ENCODE assay signal across 12 cellular contexts in genomic region chr3:161043343-161044035, GRCh38.
DNase-seq lines count a peak whose midpoint lies in the region; ATAC-seq and TF ChIP-seq lines count a peak whose summit lies in the region.
"Had no signal": no experiment of that assay in that cellular context is flagged by ENCODE, and none has a peak within 500 bp of the region (broad histone marks: within the 10 kb centered on the region; RNA-seq: fewer than 3 reads in every experiment).

No MANE protein-coding gene starts in this region.

- H3K27me3 ChIP-seq in adipocyte (replicated peaks; ENCODE audit: control insufficient read depth, insufficient read depth, low read length): no peaks in the 10 kb centered on the region
- H3K27me3 ChIP-seq in heart left ventricle: no peaks in the 10 kb centered on the region
- H3K27me3 ChIP-seq in dorsolateral prefrontal cortex: no peaks in the 10 kb centered on the region
- no peaks in the 10 kb centered on the region for H3K27me3 ChIP-seq in HAP-1 (ENCODE audit: low read depth)
- H3K27me3 ChIP-seq: colonic mucosa had no signal

- H3K36me3 ChIP-seq in adipocyte (ENCODE audit: control insufficient read depth, insufficient read depth, low read length, severe bottlenecking): no peaks in the 10 kb centered on the region
- no peaks in the 10 kb centered on the region for H3K36me3 ChIP-seq in heart left ventricle
- H3K36me3 ChIP-seq in HAP-1 (replicated peaks): no peaks in the 10 kb centered on the region
- H3K36me3 ChIP-seq: colonic mucosa had no signal

- no peak overlapping the region for H3K9ac ChIP-seq in adipocyte (ENCODE audit: low read length)

- no peak overlapping the region for H3K4me3 Mint-ChIP-seq in activated CD8-positive, alpha-beta memory T cell treated with anti-CD3 and anti-CD28 coated beads, Interleukin-2, amount 10 ng/mL, durations not matched to agents 7 days and 5 days

- TF ChIP-seq POLR2A in heart left ventricle (IDR thresholded peaks at IDR 0.05): no peak

- H3K27ac ChIP-seq in heart left ventricle (no peak overlapping the region), dorsolateral prefrontal cortex (no peak overlapping the region)
- H3K27ac ChIP-seq: colonic mucosa had no signal

- DNase-seq in adipocyte (ENCODE audit: low read depth) (peak; percentile 22), heart left ventricle (no peak), dorsolateral prefrontal cortex (no peak), HAP-1 (ENCODE audit: low spot score in 2 of 2) (no peak)
- DNase-seq in activated CD8-positive, alpha-beta memory T cell treated with anti-CD3 and anti-CD28 coated beads, Interleukin-2, amount 10 ng/mL, durations not matched to agents 7 days and 5 days: no peak
- DNase-seq: colonic mucosa, NCI-H1417, NCI-H82, SIG-M5 had no signal

- H3K36me3 Mint-ChIP-seq in activated CD8-positive, alpha-beta memory T cell treated with anti-CD3 and anti-CD28 coated beads, Interleukin-2, amount 10 ng/mL, durations not matched to agents 7 days and 5 days: peaks cover 3% of the 10 kb centered on the region

- H3K4me1 ChIP-seq in adipocyte (ENCODE audit: control insufficient read depth, insufficient read depth, low read length): no peaks in the 10 kb centered on the region
- H3K4me1 ChIP-seq in heart left ventricle: peaks cover 0 to 5% (median 0%) of the 10 kb centered on the region in 12 donors
- no peaks in the 10 kb centered on the region for H3K4me1 ChIP-seq in HAP-1
- H3K4me1 ChIP-seq: colonic mucosa had no signal

- 77 to 89% (median 81%) methylated on average over 5 of the region's 5 CpGs for WGBS in heart left ventricle, 4 donors

- in situ Hi-C loops in HAP-1 (cut with MboI; ENCODE audit: low sequenced_read_pairs): no loop called here

- H3K27ac Mint-ChIP-seq in activated CD8-positive, alpha-beta memory T cell treated with anti-CD3 and anti-CD28 coated beads, Interleukin-2, amount 10 ng/mL, durations not matched to agents 7 days and 5 days: no peak overlapping the region

- no peaks in the 10 kb centered on the region for H3K27me3 Mint-ChIP-seq in activated CD8-positive, alpha-beta memory T cell treated with anti-CD3 and anti-CD28 coated beads, Interleukin-2, amount 10 ng/mL, durations not matched to agents 7 days and 5 days

- ATAC-seq in GM18861 (IDR thresholded peaks at IDR 0.05; ENCODE audit: unreplicated experiment): peak; percentile 92
- ATAC-seq in GM21390 (IDR thresholded peaks at IDR 0.05; ENCODE audit: unreplicated experiment): peak; percentile 87
- ATAC-seq in HG03025 (IDR thresholded peaks at IDR 0.05; ENCODE audit: low FRiP score, unreplicated experiment): peak; percentile 88
- ATAC-seq in activated CD8-positive, alpha-beta memory T cell treated with anti-CD3 and anti-CD28 coated beads, Interleukin-2, amount 10 ng/mL, durations not matched to agents 7 days and 5 days: no peak
- ATAC-seq in heart left ventricle: no peak

- TF ChIP-seq CTCF in heart left ventricle (IDR thresholded peaks at IDR 0.05) (no peak), dorsolateral prefrontal cortex (IDR thresholded peaks at IDR 0.05 in 54 of 56, conservative IDR thresholded peaks at IDR 0.05 in 2 of 56; ENCODE audit: low read depth in 1 of 56, partially characterized antibody in 56 of 56) (no peak)

- no peaks in the 10 kb centered on the region for H3K4me1 Mint-ChIP-seq in activated CD8-positive, alpha-beta memory T cell treated with anti-CD3 and anti-CD28 coated beads, Interleukin-2, amount 10 ng/mL, durations not matched to agents 7 days and 5 days

- CTCF ChIA-PET in activated CD8-positive, alpha-beta memory T cell treated with anti-CD3 and anti-CD28 coated beads, Interleukin-2, amount 10 ng/mL, durations not matched to agents 7 days and 5 days (lab: Charles Lee): no interaction called here

- H3K9me3 ChIP-seq in adipocyte (ENCODE audit: control insufficient read depth, low read length) (no peaks in the 10 kb centered on the region), heart left ventricle (no peaks in the 10 kb centered on the region), HAP-1 (no peaks in the 10 kb centered on the region)
- H3K9me3 ChIP-seq: colonic mucosa had no signal

- H3K4me3 ChIP-seq in adipocyte (ENCODE audit: low read length): no peak overlapping the region
- no peak overlapping the region for H3K4me3 ChIP-seq in heart left ventricle
- no peak overlapping the region for H3K4me3 ChIP-seq in dorsolateral prefrontal cortex
- H3K4me3 ChIP-seq in HAP-1: no peak overlapping the region
- H3K4me3 ChIP-seq: colonic mucosa had no signal

- peaks cover 6% of the 10 kb centered on the region for H3K9me3 Mint-ChIP-seq in activated CD8-positive, alpha-beta memory T cell treated with anti-CD3 and anti-CD28 coated beads, Interleukin-2, amount 10 ng/mL, durations not matched to agents 7 days and 5 days (ENCODE audit: low read depth)

- intact Hi-C loops in heart left ventricle (cut with DNase I): no loop called here
- intact Hi-C loops in dorsolateral prefrontal cortex (cut with DNase I): no loop called here

Comparison
In these comparisons a context has a peak if more than half of its experiments do, and no peak if none do; other contexts are left out.
1. ATAC-seq: peak in GM18861 (single experiment), GM21390 (single experiment) and HG03025 (single experiment); none in activated CD8-positive, alpha-beta memory T cell treated with anti-CD3 and anti-CD28 coated beads, Interleukin-2, amount 10 ng/mL, durations not matched to agents 7 days and 5 days (single experiment) and heart left ventricle (0 of 4).